ENCODE assay signal across 18 cellular contexts in the genomic region with DNA sequence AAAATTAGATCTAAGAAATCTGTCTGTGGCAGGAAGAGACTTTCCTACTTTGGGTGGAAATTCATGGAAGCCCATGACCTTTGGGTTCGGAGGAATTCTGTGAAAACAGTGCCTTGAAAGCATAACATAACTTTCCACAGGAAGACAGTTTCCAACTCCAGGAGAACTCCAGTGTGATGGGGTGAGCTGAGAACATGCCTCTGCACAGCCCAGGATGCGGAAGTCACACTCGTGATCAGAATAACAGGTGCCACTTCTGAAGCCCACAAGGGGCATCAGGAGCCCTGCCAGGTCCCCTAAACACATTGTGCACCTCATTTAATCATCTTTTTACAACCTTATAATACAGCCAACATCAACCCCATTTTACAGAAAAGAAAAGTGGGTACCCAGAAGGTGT. TPM values are rescaled to one million over a fixed set of nuclear protein-coding genes. Genes with fewer than 3 reads are reported as not detected.
DNase-seq lines count a peak whose midpoint lies in the region; ATAC-seq, FAIRE-seq and TF ChIP-seq lines count a peak whose summit lies in the region.
"Had no signal": no experiment of that assay in that cellular context is flagged by ENCODE, and none has a peak within 500 bp of the region (broad histone marks: within the 10 kb centered on the region; RNA-seq: fewer than 3 reads in every experiment).

No MANE protein-coding gene starts in this region.

- H3K4me3 Mint-ChIP-seq in memory B cell: no peak overlapping the region
- H3K4me3 Mint-ChIP-seq: CD4-positive, CD25-positive, alpha-beta regulatory T cell; H9 had no signal

- no peaks in the 10 kb centered on the region for H3F3A ChIP-seq in DOHH2 (ENCODE audit: control insufficient read depth, insufficient read depth)

- intact Hi-C loops in pancreas (cut with DNase I): no loop called here

- H3K4me1 ChIP-seq in DOHH2 (ENCODE audit: control insufficient read depth, low read length): peaks cover 67% of the 10 kb centered on the region
- peaks cover 98% of the 10 kb centered on the region for H3K4me1 ChIP-seq in OCI-LY3 (ENCODE audit: low read length)
- no peaks in the 10 kb centered on the region for H3K4me1 ChIP-seq in pancreas
- H3K4me1 ChIP-seq: A549 had no signal

- no peak overlapping the region for H3K27ac ChIP-seq in DOHH2 (ENCODE audit: low read depth, low read length)
- H3K27ac ChIP-seq in OCI-LY3 (ENCODE audit: low read length): peak overlapping the region; percentile 87
- no peak overlapping the region for H3K27ac ChIP-seq in pancreas
- H3K27ac ChIP-seq: A549, HL-60 had no signal

- no peaks in the 10 kb centered on the region for H3K9me3 Mint-ChIP-seq in memory B cell
- H3K9me3 Mint-ChIP-seq: CD4-positive, CD25-positive, alpha-beta regulatory T cell; H9 had no signal

- H3K9me2 ChIP-seq in DOHH2 (replicated peaks; ENCODE audit: control insufficient read depth, low read length): no peaks in the 10 kb centered on the region

- H2AFZ ChIP-seq in OCI-LY3 (ENCODE audit: low read depth, low read length): no peak overlapping the region

- H3K9ac ChIP-seq in OCI-LY3 (ENCODE audit: low read length): peak overlapping the region; percentile 61

- TF ChIP-seq CTCF in DOHH2 (IDR thresholded peaks at IDR 0.05; ENCODE audit: low read depth, low read length, poor library complexity, severe bottlenecking) (peak; percentile 37), OCI-LY3 (IDR thresholded peaks at IDR 0.05; ENCODE audit: low read depth, low read length) (peak; percentile 26; the same call in 1 of the 2 replicates), pancreas (IDR thresholded peaks at IDR 0.05) (no peak)

- no peaks in the 10 kb centered on the region for H3K36me3 Mint-ChIP-seq in memory B cell
- H3K36me3 Mint-ChIP-seq: CD4-positive, CD25-positive, alpha-beta regulatory T cell had no signal

- no peaks in the 10 kb centered on the region for H3K27me3 Mint-ChIP-seq in memory B cell

- ATAC-seq in memory B cell (ENCODE audit: low read depth) (peak; percentile 60), pancreas (no peak), HG02884 (IDR thresholded peaks at IDR 0.05; ENCODE audit: unreplicated experiment) (no peak), HG03025 (IDR thresholded peaks at IDR 0.05; ENCODE audit: low FRiP score, unreplicated experiment) (no peak)
- ATAC-seq: A549 had no signal

- H3K4me2 ChIP-seq in DOHH2 (ENCODE audit: low read length) (peak overlapping the region; percentile 15; the same call in 1 of the 2 replicates), OCI-LY3 (ENCODE audit: low read length) (peak overlapping the region; percentile 55)
- H3K4me2 ChIP-seq: A549 had no signal

- DNase-seq in memory B cell (ENCODE audit: low spot score in 2 of 2) (no peak), pancreas (no peak)
- DNase-seq: CD4-positive, CD25-positive, alpha-beta regulatory T cell; DMS53; GOT3; H9; KBM-7 had no signal

- H4K20me1 ChIP-seq in DOHH2 (ENCODE audit: control insufficient read depth, insufficient read depth, low read depth, low read length) (no peaks in the 10 kb centered on the region), OCI-LY3 (ENCODE audit: insufficient read depth, low read length) (no peaks in the 10 kb centered on the region)

- no peaks in the 10 kb centered on the region for H3K9me3 ChIP-seq in DOHH2 (ENCODE audit: control insufficient read depth, insufficient read depth, low read length)
- 0 out of 2 replicates have a peak, but pooled peaks cover 3% of the 10 kb centered on the region for H3K9me3 ChIP-seq in OCI-LY3 (ENCODE audit: insufficient read depth, low read length)
- H3K9me3 ChIP-seq in pancreas: no peaks in the 10 kb centered on the region
- H3K9me3 ChIP-seq: A549 had no signal

- H3K4me1 Mint-ChIP-seq in memory B cell: peaks cover 32% of the 10 kb centered on the region
- H3K4me1 Mint-ChIP-seq: H9 had no signal

- 90% methylated on average over 3 of the region's 3 CpGs for WGBS in pancreas, 2 donors

- H3K4me3 ChIP-seq in DOHH2 (ENCODE audit: low read length) (no peak overlapping the region), OCI-LY3 (ENCODE audit: low read length) (no peak overlapping the region), pancreas (no peak overlapping the region)
- H3K4me3 ChIP-seq: A549 had no signal

- H3K36me3 ChIP-seq in DOHH2 (ENCODE audit: control insufficient read depth, low read length) (no peaks in the 10 kb centered on the region), OCI-LY3 (replicated peaks; ENCODE audit: low read depth, low read length) (peaks cover 3% of the 10 kb centered on the region), pancreas (no peaks in the 10 kb centered on the region)

- H3K79me2 ChIP-seq in DOHH2 (ENCODE audit: control insufficient read depth, low read length) (no peaks in the 10 kb centered on the region), OCI-LY3 (ENCODE audit: low read length) (no peaks in the 10 kb centered on the region)

- no peak for FAIRE-seq in pancreas (lab: Jason Lieb, UNC)
- FAIRE-seq: A549, GM12891, GM19239 had no signal

- H3K27me3 ChIP-seq in DOHH2 (ENCODE audit: control insufficient read depth, low read length) (peaks cover 4% of the 10 kb centered on the region), OCI-LY3 (ENCODE audit: low read depth, low read length) (no peaks in the 10 kb centered on the region), pancreas (no peaks in the 10 kb centered on the region)

- H3K27ac Mint-ChIP-seq in memory B cell: no peak overlapping the region
- H3K27ac Mint-ChIP-seq: CD4-positive, CD25-positive, alpha-beta regulatory T cell; H9 had no signal

RNA-seq across cellular contexts. Expression of a gene that starts 9.7 kb away (rescaled TPM):
- under 1 TPM in 3 of 6 donors, not detected in 3; 0.08 to 0.18 (median 0.16) TPM for total RNA-seq in pancreas
- polyA plus RNA-seq in pancreas: under 1 TPM; 0.05 to 0.34 TPM
- total RNA-seq: Daoy had no signal
- polyA plus RNA-seq: AG04450; BJ; CD4-positive, CD25-positive, alpha-beta regulatory T cell had no signal

Comparison
In these comparisons a context has a peak if more than half of its experiments do, and no peak if none do; other contexts are left out.
1. CTCF ChIP-seq: peak in DOHH2 (single experiment) and OCI-LY3 (single experiment); none in pancreas (0 of 4).